8 cellular contexts compared by ENCODE assay signal in genomic region chr5:10563940-10564837, GRCh38. TPM values are rescaled to one million over a fixed set of nuclear protein-coding genes. Genes with fewer than 3 reads are reported as not detected.
DNase-seq lines count a peak whose midpoint lies in the region; ATAC-seq, FAIRE-seq and TF ChIP-seq lines count a peak whose summit lies in the region.

ANKRD33B (plus strand) TSS chr5:10564070; CDS start chr5:10564468, 398 bp downstream.

- peak; percentile 86 for TF ChIP-seq POLR2A in GM12892 (IDR thresholded peaks at IDR 0.05; ENCODE audit: low read depth, low read length)

- peak; percentile 50 for ATAC-seq in HG02610 (IDR thresholded peaks at IDR 0.05; ENCODE audit: unreplicated experiment)

- peak; percentile 61 for FAIRE-seq in GM12892 (lab: Jason Lieb, UNC)

- peak within 1 kb of the TSS; percentile 81 for H3K4me3 ChIP-seq in astrocyte of the cerebellum (ENCODE audit: low read depth, low read length)

- DNase-seq in GM12892 (ENCODE audit: insufficient read length) (peak; percentile 80), NCI-H1092 treated with DMSO at 0.1 percent for 48 hours (lab: John Stamatoyannopoulos, UW) (peak; percentile 48), T-helper 22 cell (ENCODE audit: low read depth) (peak; percentile 62), astrocyte of the cerebellum (ENCODE audit: low read depth) (no peak), iPS-NIHi11 (ENCODE audit: low spot score) (peak; percentile 83), medulla oblongata (ENCODE audit: extremely low spot score) (no peak)
- DNase-seq in stimulated activated CD4-positive, alpha-beta T cell treated with anti-CD3 and anti-CD28 coated beads, Interleukin-15, amount 100 ng/mL, for 48 hours (ENCODE audit: low read depth in 2 of 2), result peak; percentile 56 to 64

- in situ Hi-C loops in astrocyte of the cerebellum (cut with HindIII; ENCODE audit: low sequenced_read_pairs), result no loop called here

- TF ChIP-seq CTCF in astrocyte of the cerebellum (IDR thresholded peaks at IDR 0.05; ENCODE audit: low read depth, low read length, missing control alignments), result no peak

RNA-seq across cellular contexts. Expression of gene ANKRD33B, which starts in this region (rescaled TPM):
- polyA plus RNA-seq in GM12892 (2012; ENCODE audit: missing spikeins), result 30.2 TPM

Comparison
In these comparisons a context has a peak if more than half of its experiments do, and no peak if none do; other contexts are left out.
1. DNase-seq: peak in GM12892 (single experiment), NCI-H1092 treated with DMSO at 0.1 percent for 48 hours (single experiment), T-helper 22 cell (single experiment), iPS-NIHi11 (single experiment) and stimulated activated CD4-positive, alpha-beta T cell treated with anti-CD3 and anti-CD28 coated beads, Interleukin-15, amount 100 ng/mL, for 48 hours (2 of 2); none in astrocyte of the cerebellum (single experiment) and medulla oblongata (single experiment).